ENCODE assay signal across 8 cellular contexts in the genomic region with DNA sequence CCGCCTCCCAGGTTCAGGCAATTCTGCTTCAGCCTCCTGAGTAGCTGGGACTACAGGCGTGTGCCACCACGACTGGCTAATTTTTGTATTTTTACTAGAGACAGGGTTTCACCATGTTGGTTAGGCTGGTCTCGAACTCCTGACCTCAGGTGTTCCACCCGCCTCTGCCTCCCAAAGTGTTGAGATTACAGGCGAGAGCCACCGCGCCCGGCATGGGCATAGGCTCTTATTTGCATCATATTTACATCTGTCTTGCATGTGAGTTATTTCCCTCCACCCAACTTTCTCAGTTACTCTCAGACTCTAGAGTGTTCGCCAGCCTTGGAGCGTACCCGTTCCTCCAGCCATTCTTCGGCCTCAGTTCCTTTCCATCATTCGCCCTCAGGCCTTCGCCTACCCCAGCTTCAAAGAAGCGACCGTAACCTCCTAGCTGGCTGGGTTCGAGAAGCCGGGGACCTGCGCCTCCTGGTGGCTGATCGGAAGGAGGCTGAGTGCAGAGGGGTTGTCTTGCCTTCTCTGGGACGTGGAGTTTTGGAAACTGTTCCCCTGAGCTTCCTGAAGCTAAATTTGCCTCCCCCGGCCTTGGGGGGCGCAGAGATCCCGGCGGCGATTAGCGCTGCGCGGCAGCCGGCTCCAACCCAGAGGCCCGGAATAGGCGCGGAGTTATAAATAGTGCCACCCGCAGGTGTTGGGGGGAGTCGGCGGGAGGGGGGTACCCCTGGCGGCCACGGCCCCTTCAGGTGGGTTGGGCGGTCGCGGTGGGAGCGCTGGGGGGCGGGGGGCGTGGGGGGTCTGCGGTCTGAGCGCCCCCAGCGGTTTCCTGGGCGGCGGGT. TPM values are rescaled to one million over a fixed set of nuclear protein-coding genes. Genes with fewer than 3 reads are reported as not detected.
DNase-seq lines count a peak whose midpoint lies in the region; ATAC-seq and TF ChIP-seq lines count a peak whose summit lies in the region.

No MANE protein-coding gene starts in this region.

- H3K4me3 Mint-ChIP-seq in activated B cell treated with CpG ODN at 0.5 μM for 24 hours = peak overlapping the region; percentile 94
- peak overlapping the region; percentile 94 for H3K4me3 Mint-ChIP-seq in central memory CD8-positive, alpha-beta T cell

- H3K4me1 Mint-ChIP-seq in activated B cell treated with CpG ODN at 0.5 μM for 24 hours = peaks cover 27% of the 10 kb centered on the region
- H3K4me1 Mint-ChIP-seq in central memory CD8-positive, alpha-beta T cell = peaks cover 33% of the 10 kb centered on the region

- POLR2A ChIA-PET in activated B cell treated with CpG ODN at 0.5 μM for 24 hours (lab: Charles Lee) = interaction anchor here (0.9 to 7.2 kb wide), 13 partner anchors 13 to 564 kb away, joined by 3 to 68 read pairs (median 6); a partner anchor contains a TSS

- H3K9me3 Mint-ChIP-seq in activated B cell treated with CpG ODN at 0.5 μM for 24 hours = no peaks in the 10 kb centered on the region
- no peaks in the 10 kb centered on the region for H3K9me3 Mint-ChIP-seq in central memory CD8-positive, alpha-beta T cell

- H3K36me3 Mint-ChIP-seq in activated B cell treated with CpG ODN at 0.5 μM for 24 hours (ENCODE audit: low read depth) = peaks cover 6% of the 10 kb centered on the region
- peaks cover 10% of the 10 kb centered on the region for H3K36me3 Mint-ChIP-seq in central memory CD8-positive, alpha-beta T cell (ENCODE audit: insufficient read depth)

- no peaks in the 10 kb centered on the region for H3K27me3 Mint-ChIP-seq in activated B cell treated with CpG ODN at 0.5 μM for 24 hours
- no peaks in the 10 kb centered on the region for H3K27me3 Mint-ChIP-seq in central memory CD8-positive, alpha-beta T cell

- peak overlapping the region; percentile 98 for H3K27ac ChIP-seq in layer of hippocampus (ENCODE audit: low read depth, low read length)

- intact Hi-C loops in activated B cell treated with CpG ODN at 0.5 μM for 24 hours (cut with micrococcal nuclease) = loop anchor here (1.0 kb wide), 2 partner anchors 38 to 62 kb away; a partner anchor contains a TSS

- H3K4me3 ChIP-seq in GM12864 (ENCODE audit: low read depth, low read length) = peak overlapping the region; percentile 73

- H3K27ac Mint-ChIP-seq in activated B cell treated with CpG ODN at 0.5 μM for 24 hours = peak overlapping the region; percentile 87
- peak overlapping the region; percentile 54 for H3K27ac Mint-ChIP-seq in central memory CD8-positive, alpha-beta T cell (ENCODE audit: low read depth)

- CTCF ChIA-PET in activated B cell treated with CpG ODN at 0.5 μM for 24 hours (lab: Charles Lee) = interaction anchor here (0.9 to 3.2 kb wide), 17 partner anchors 11 to 331 kb away, joined by 3 to 35 read pairs (median 4); a partner anchor contains a TSS

- DNase-seq in GM12864 (ENCODE audit: low read depth) = no peak
- DNase-seq in NCI-H1930 (lab: John Stamatoyannopoulos, UW) = peak; percentile 60 to 74
- peak; percentile 51 for DNase-seq in activated B cell treated with CpG ODN at 0.5 μM for 24 hours
- peak in 1 of 2 donors; percentile 41 for DNase-seq in central memory CD8-positive, alpha-beta T cell (ENCODE audit: low spot score in 2 of 2)
- DNase-seq in stimulated activated CD4-positive, alpha-beta T cell treated with anti-CD3 and anti-CD28 coated beads, Interleukin-4, amount 100 ng/mL, for 4 hours = peak; percentile 68 to 71

- no peaks in the 10 kb centered on the region for H3K27me3 ChIP-seq in layer of hippocampus (ENCODE audit: control insufficient read depth, insufficient read depth, low read length)

- ATAC-seq in activated B cell treated with CpG ODN at 0.5 μM for 24 hours (ENCODE audit: low read depth) = no peak
- ATAC-seq in central memory CD8-positive, alpha-beta T cell (replicated peaks; ENCODE audit: extremely low read depth, poor library complexity, severe bottlenecking) = no peak
- ATAC-seq in GM21367 (IDR thresholded peaks at IDR 0.05; ENCODE audit: unreplicated experiment) = no peak
- no peak for ATAC-seq in HG03139 (IDR thresholded peaks at IDR 0.05; ENCODE audit: unreplicated experiment)

- TF ChIP-seq CTCF in GM12864 (IDR thresholded peaks at IDR 0.05; ENCODE audit: low read depth, low read length, missing control alignments) = peak; percentile 97
- peak; percentile 50 for TF ChIP-seq CTCF in activated B cell treated with CpG ODN at 0.5 μM for 24 hours (IDR thresholded peaks at IDR 0.05)

RNA-seq across cellular contexts. Expression of a gene that starts 3.6 kb away (rescaled TPM):
- total RNA-seq in activated B cell treated with CpG ODN at 0.5 μM for 24 hours = 56.2 and 56.6 TPM in 2 replicates

RNA-seq across cellular contexts. Expression of a gene that starts 5.6 kb away (rescaled TPM):
- total RNA-seq in activated B cell treated with CpG ODN at 0.5 μM for 24 hours = 1.8 and 2.4 TPM in 2 replicates

RNA-seq across cellular contexts. Expression of a gene that starts 15.9 kb away (rescaled TPM):
- 64.1 and 69.0 TPM in 2 replicates for total RNA-seq in activated B cell treated with CpG ODN at 0.5 μM for 24 hours

RNA-seq across cellular contexts. Expression of a gene that starts 24.6 kb away (rescaled TPM):
- 25.3 and 26.6 TPM in 2 replicates for total RNA-seq in activated B cell treated with CpG ODN at 0.5 μM for 24 hours

RNA-seq across cellular contexts. Expression of a gene that starts 28.5 kb away (rescaled TPM):
- 59.3 and 60.9 TPM in 2 replicates for total RNA-seq in activated B cell treated with CpG ODN at 0.5 μM for 24 hours
